4 cellular contexts compared by ENCODE assay signal in genomic region chr6:119169355-119169754, GRCh38.
TF ChIP-seq lines count a peak whose summit lies in the region.

No MANE protein-coding gene starts in this region.

TF ChIP-seq in HEK293, 187 proteins besides CTCF, POLR2A, EP300 and RAD21:
- peak; percentile 74; the same call in 1 of the 2 replicates for TF ChIP-seq ZNF580 (tag by site-specific recombination; IDR thresholded peaks at IDR 0.05)
- peak; percentile 80 for TF ChIP-seq ZNF146 (tag by site-specific recombination; IDR thresholded peaks at IDR 0.05)

TF ChIP-seq in SK-N-SH treated with all-trans-retinoic acid at 6 μM for 48 hours, 23 proteins besides CTCF, POLR2A, EP300 and RAD21:
- TF ChIP-seq ZNF8 (CRISPR knock-in tag; IDR thresholded peaks at IDR 0.05) = peak; percentile 73
TF ChIP-seq in SK-N-SH treated with all-trans-retinoic acid at 6 μM for 48 hours: peak in this region for 1; not testable (repeated sequence) for 22.

TF ChIP-seq in K562, 482 proteins besides CTCF, POLR2A, EP300 and RAD21:
- TF ChIP-seq KDM1A (IDR thresholded peaks at IDR 0.05) = peak in 1 of 2 experiments; percentile 48; a peak in 1 of 4 replicates
- TF ChIP-seq ZNF146 (CRISPR knock-in tag; IDR thresholded peaks at IDR 0.05; ENCODE audit: unreplicated experiment) = peak; percentile 88
- 0 out of 2 replicates have a peak, but pooled peaks have one; percentile 37 for TF ChIP-seq BCOR (IDR thresholded peaks at IDR 0.05)
TF ChIP-seq in K562: peak in this region for 3; not testable (repeated sequence) for 479.

TF ChIP-seq in HepG2, 621 proteins besides CTCF, POLR2A, EP300 and RAD21:
- TF ChIP-seq HDAC2 (CRISPR knock-in tag; IDR thresholded peaks at IDR 0.05) (peak; percentile 21; the same call in 1 of the 2 replicates), ZNF841 (CRISPR knock-in tag; IDR thresholded peaks at IDR 0.05; ENCODE audit: borderline replicate concordance) (0 out of 2 replicates have a peak, but pooled peaks have one; percentile 24), HMGXB4 (CRISPR knock-in tag; IDR thresholded peaks at IDR 0.05; ENCODE audit: borderline replicate concordance in 1 of 2, low read depth in 1 of 2) (0 out of 4 replicates have a peak, but pooled peaks of 1 of the 2 experiments have one; percentile 40), RCOR2 (CRISPR knock-in tag; IDR thresholded peaks at IDR 0.05) (peak; percentile 38; the same call in 1 of the 2 replicates), TFDP2 (CRISPR knock-in tag; IDR thresholded peaks at IDR 0.05) (peak; percentile 6; the same call in 1 of the 2 replicates), ZMYM3 (CRISPR knock-in tag; IDR thresholded peaks at IDR 0.05) (peak; percentile 86), ADNP (CRISPR knock-in tag; IDR thresholded peaks at IDR 0.05) (0 out of 2 replicates have a peak, but pooled peaks have one; percentile 55), IRF2 (CRISPR knock-in tag; IDR thresholded peaks at IDR 0.05) (0 out of 2 replicates have a peak, but pooled peaks have one; percentile 32), SOX5 (CRISPR knock-in tag; IDR thresholded peaks at IDR 0.05; ENCODE audit: borderline replicate concordance) (peak; percentile 24; the same call in 1 of the 2 replicates)
